ENCODE assay signal across 17 cellular contexts in the genomic region with DNA sequence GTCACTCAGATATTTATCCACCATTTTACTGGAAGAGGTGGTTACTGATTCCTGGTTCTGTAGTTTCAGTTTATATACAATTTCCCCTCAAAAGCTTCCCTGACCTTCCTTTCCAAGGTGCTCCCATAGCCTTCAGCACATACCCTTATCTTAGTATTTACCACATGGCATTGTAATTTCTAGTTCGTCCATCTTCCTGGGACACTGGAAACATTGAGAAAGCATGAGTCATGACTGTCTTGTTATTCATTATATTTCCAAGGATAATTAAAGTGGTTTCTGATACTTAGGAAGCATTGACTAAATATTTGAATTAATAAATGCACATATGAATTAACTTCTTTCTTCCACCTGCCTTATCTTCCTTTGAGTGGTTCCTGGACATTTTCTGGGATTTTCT.
DNase-seq lines count a peak whose midpoint lies in the region; ATAC-seq and TF ChIP-seq lines count a peak whose summit lies in the region.
"Had no signal": no experiment of that assay in that cellular context is flagged by ENCODE, and none has a peak within 500 bp of the region (broad histone marks: within the 10 kb centered on the region; RNA-seq: fewer than 3 reads in every experiment).

No MANE protein-coding gene starts in this region.

- BruUV-seq in MCF 10A (replicated peaks; lab: Mats Ljungman, UMichigan): no TSS peak

- H3K27ac Mint-ChIP-seq in MCF 10A (ENCODE audit: low read depth, unreplicated experiment): peak overlapping the region; percentile 73
- H3K27ac Mint-ChIP-seq in stimulated activated memory B cell treated with anti-CD40 and anti-IgM and Interleukin-4, amounts not matched to agents 10 μg/mL and 1 μg/mL and 100 μg/mL, for 72 hours: no peak overlapping the region
- H3K27ac Mint-ChIP-seq: CD4-positive, alpha-beta T cell; stimulated activated naive CD8-positive, alpha-beta T cell treated with anti-CD3 and anti-CD28 coated beads, Interleukin-15, Interleukin-2, amounts not matched to agents 100 ng/mL and 50 ng/mL, for 24 hours had no signal

- H3K27me3 ChIP-seq in breast epithelium (no peaks in the 10 kb centered on the region), SJSA1 (replicated peaks) (no peaks in the 10 kb centered on the region)
- H3K27me3 ChIP-seq: colonic mucosa, upper lobe of left lung had no signal

- POLR2A ChIA-PET in MCF 10A (lab: Yijun Ruan, JAX): interaction anchor here (0.9 kb wide), 1 partner anchor 16 kb away, joined by 5 read pairs; no protein-coding TSS in a partner anchor

- no peak overlapping the region for H3K4me3 Mint-ChIP-seq in MCF 10A (ENCODE audit: unreplicated experiment)
- no peak overlapping the region for H3K4me3 Mint-ChIP-seq in stimulated activated memory B cell treated with anti-CD40 and anti-IgM and Interleukin-4, amounts not matched to agents 10 μg/mL and 1 μg/mL and 100 μg/mL, for 72 hours
- H3K4me3 Mint-ChIP-seq: CD4-positive, alpha-beta T cell; stimulated activated naive CD8-positive, alpha-beta T cell treated with anti-CD3 and anti-CD28 coated beads, Interleukin-15, Interleukin-2, amounts not matched to agents 100 ng/mL and 50 ng/mL, for 24 hours had no signal

- H3K9me3 ChIP-seq in breast epithelium: peaks cover 0 to 1% of the 10 kb centered on the region in 2 donors
- H3K9me3 ChIP-seq in SJSA1 (replicated peaks): no peaks in the 10 kb centered on the region
- H3K9me3 ChIP-seq: colonic mucosa, upper lobe of left lung had no signal

- TF ChIP-seq CTCF in MCF 10A (IDR thresholded peaks at IDR 0.05; ENCODE audit: unreplicated experiment): no peak
- TF ChIP-seq CTCF in breast epithelium (IDR thresholded peaks at IDR 0.05): no peak
- TF ChIP-seq CTCF in fibroblast of mammary gland (conservative IDR thresholded peaks at IDR 0.05; ENCODE audit: control insufficient read depth, insufficient read depth, low read depth, low read length): no peak

- H3K27me3 Mint-ChIP-seq in MCF 10A (ENCODE audit: insufficient read depth, unreplicated experiment): no peaks in the 10 kb centered on the region
- H3K27me3 Mint-ChIP-seq in stimulated activated memory B cell treated with anti-CD40 and anti-IgM and Interleukin-4, amounts not matched to agents 10 μg/mL and 1 μg/mL and 100 μg/mL, for 72 hours: no peaks in the 10 kb centered on the region
- H3K27me3 Mint-ChIP-seq: CD4-positive, alpha-beta T cell; stimulated activated naive CD8-positive, alpha-beta T cell treated with anti-CD3 and anti-CD28 coated beads, Interleukin-15, Interleukin-2, amounts not matched to agents 100 ng/mL and 50 ng/mL, for 24 hours had no signal

- no peak overlapping the region for H3K27ac ChIP-seq in breast epithelium
- H3K27ac ChIP-seq in SJSA1: 0 out of 2 replicates have a peak overlapping the region, but pooled peaks have one; percentile 59
- H3K27ac ChIP-seq: colonic mucosa, upper lobe of left lung had no signal

- no peak for ATAC-seq in stimulated activated memory B cell treated with anti-CD40 and anti-IgM and Interleukin-4, amounts not matched to agents 10 μg/mL and 1 μg/mL and 100 μg/mL, for 72 hours

- no peaks in the 10 kb centered on the region for H3K4me1 ChIP-seq in breast epithelium
- H3K4me1 ChIP-seq in SJSA1 (replicated peaks): peaks cover 37% of the 10 kb centered on the region
- H3K4me1 ChIP-seq: colonic mucosa, upper lobe of left lung had no signal

- H3K36me3 ChIP-seq in breast epithelium: no peaks in the 10 kb centered on the region
- no peaks in the 10 kb centered on the region for H3K36me3 ChIP-seq in SJSA1
- H3K36me3 ChIP-seq: colonic mucosa, upper lobe of left lung had no signal

- DNase-seq in MCF 10A (ENCODE audit: unreplicated experiment): peak; percentile 32
- DNase-seq in breast epithelium (ENCODE audit: low spot score in 2 of 2): no peak
- peak in 1 of 2 experiments; percentile 42 for DNase-seq in SJSA1 (ENCODE audit: low read depth in 1 of 2, low spot score in 2 of 2)
- peak; percentile 64 for DNase-seq in fibroblast of mammary gland (ENCODE audit: low read depth)
- no peak for DNase-seq in DMS153 (lab: John Stamatoyannopoulos, UW)
- no peak for DNase-seq in OCI-M2 (lab: John Stamatoyannopoulos, UW; ENCODE audit: unreplicated experiment)
- DNase-seq in NCI-H1930 (lab: John Stamatoyannopoulos, UW): no peak
- DNase-seq: 8988T; activated CD4-positive, alpha-beta T cell treated with anti-CD3 and anti-CD28 coated beads for 48 hours; activated gamma-delta T cell; anterior cingulate cortex; CD4-positive, alpha-beta T cell; colonic mucosa; NCI-H526; upper lobe of left lung had no signal

- H3K9me3 Mint-ChIP-seq in MCF 10A (ENCODE audit: unreplicated experiment): no peaks in the 10 kb centered on the region
- H3K9me3 Mint-ChIP-seq in stimulated activated memory B cell treated with anti-CD40 and anti-IgM and Interleukin-4, amounts not matched to agents 10 μg/mL and 1 μg/mL and 100 μg/mL, for 72 hours: peaks cover 8% of the 10 kb centered on the region
- H3K9me3 Mint-ChIP-seq: CD4-positive, alpha-beta T cell; stimulated activated naive CD8-positive, alpha-beta T cell treated with anti-CD3 and anti-CD28 coated beads, Interleukin-15, Interleukin-2, amounts not matched to agents 100 ng/mL and 50 ng/mL, for 24 hours had no signal

- H3K4me1 Mint-ChIP-seq in MCF 10A (ENCODE audit: insufficient read depth, unreplicated experiment): peaks cover 24% of the 10 kb centered on the region
- H3K4me1 Mint-ChIP-seq in stimulated activated memory B cell treated with anti-CD40 and anti-IgM and Interleukin-4, amounts not matched to agents 10 μg/mL and 1 μg/mL and 100 μg/mL, for 72 hours: no peaks in the 10 kb centered on the region

- intact Hi-C loops in MCF 10A (cut with micrococcal nuclease) (no loop called here), breast epithelium (cut with DNase I; ENCODE audit: low total_unique reads) (no loop called here)

- H3K36me3 Mint-ChIP-seq in MCF 10A (ENCODE audit: insufficient read depth, unreplicated experiment): no peaks in the 10 kb centered on the region
- H3K36me3 Mint-ChIP-seq in stimulated activated memory B cell treated with anti-CD40 and anti-IgM and Interleukin-4, amounts not matched to agents 10 μg/mL and 1 μg/mL and 100 μg/mL, for 72 hours: no peaks in the 10 kb centered on the region

- H3K4me3 ChIP-seq in breast epithelium: no peak overlapping the region
- no peak overlapping the region for H3K4me3 ChIP-seq in SJSA1
- no peak overlapping the region for H3K4me3 ChIP-seq in fibroblast of mammary gland (ENCODE audit: control insufficient read depth, low read depth, low read length)
- H3K4me3 ChIP-seq: colonic mucosa, upper lobe of left lung had no signal

- no peak for TF ChIP-seq POLR2A in breast epithelium (IDR thresholded peaks at IDR 0.05)

- CTCF ChIA-PET in MCF 10A (lab: Yijun Ruan, JAX): interaction anchor here (0.9 kb wide), 1 partner anchor 37 kb away, joined by 7 read pairs; no protein-coding TSS in a partner anchor

Comparison
In these comparisons a context has a peak if more than half of its experiments do, and no peak if none do; other contexts are left out.
1. DNase-seq: peak in MCF 10A (single experiment) and fibroblast of mammary gland (single experiment); none in breast epithelium (0 of 2), DMS153 (single experiment), OCI-M2 (single experiment) and NCI-H1930 (0 of 2).